In the genomic region with DNA sequence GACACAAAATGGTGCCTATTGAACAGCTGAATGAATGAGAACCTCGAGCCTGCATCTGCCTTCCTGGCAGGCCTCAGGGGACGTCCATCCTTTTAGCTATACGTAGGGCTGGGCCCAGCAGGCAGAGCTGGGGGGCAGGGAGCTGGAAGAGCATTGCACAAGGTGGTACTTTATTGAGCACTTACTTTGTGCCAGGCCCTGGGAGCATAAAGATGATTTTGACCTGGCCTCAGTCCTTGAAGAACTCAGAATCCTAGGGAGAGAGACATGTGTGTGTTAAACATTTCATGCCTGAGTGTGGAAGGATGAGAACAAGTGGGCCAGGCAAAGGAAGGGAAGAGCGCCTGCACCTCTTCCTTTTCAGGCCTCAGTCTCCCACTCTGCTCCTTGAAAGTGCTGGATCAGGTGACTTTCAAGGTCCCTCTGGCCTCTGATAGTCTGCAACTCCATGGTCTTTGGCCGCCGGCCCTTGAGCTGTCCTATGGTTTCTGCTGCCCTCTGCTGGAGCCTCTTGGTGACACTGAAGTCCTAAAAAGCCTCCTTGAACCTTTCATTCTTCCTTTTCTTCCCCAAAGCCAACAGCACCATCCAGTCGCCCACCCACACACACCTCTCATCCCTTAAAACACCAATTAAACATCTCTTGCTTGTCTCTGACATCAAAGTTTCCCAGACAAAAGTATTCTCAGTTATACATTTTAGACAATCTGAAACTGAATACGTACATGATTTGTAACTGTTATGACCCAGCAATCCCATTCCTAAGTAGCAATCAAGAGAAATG, we compare ENCODE assay signal across 9 cellular contexts. TPM values are rescaled to one million over a fixed set of nuclear protein-coding genes. Genes with fewer than 3 reads are reported as not detected.
A peak's percentile ranks its signal among the peaks of the same experiment; 100 is the strongest.
DNase-seq lines count a peak whose midpoint lies in the region; ATAC-seq, FAIRE-seq and TF ChIP-seq lines count a peak whose summit lies in the region.
"Had no signal": no experiment of that assay in that cellular context is flagged by ENCODE, and none has a peak within 500 bp of the region (broad histone marks: within the 10 kb centered on the region; RNA-seq: fewer than 3 reads in every experiment).

No MANE protein-coding gene starts in this region.

- H3K27ac Mint-ChIP-seq in activated T-helper 2 cell treated with anti-CD3 and anti-CD28 coated beads, Interferon-gamma antibody, Interleukin-2, Interleukin-4, amounts not matched to agents 10 μg/mL and 5 μg/mL and 100 μg/mL, durations not matched to agents 14 hours and 24 hours and 36 hours: no peak overlapping the region

- no peaks in the 10 kb centered on the region for H4K20me1 ChIP-seq in Loucy (ENCODE audit: insufficient read depth, low read length, poor library complexity, severe bottlenecking)

- peak overlapping the region; percentile 80 for H2AFZ ChIP-seq in Loucy (ENCODE audit: low read length)

- 34 to 39% methylated on average over 7 to 8 of the region's 8 CpGs for WGBS in gastroesophageal sphincter (ENCODE audit: low coverage in 1 of 2), 2 donors
- WGBS in pancreas, 2 donors: 46 to 47% methylated on average over 8 of the region's 8 CpGs

- H3F3A ChIP-seq in Loucy (ENCODE audit: low read depth): no peaks in the 10 kb centered on the region

- H3K36me3 ChIP-seq in Loucy (ENCODE audit: insufficient read depth, low read length): no peaks in the 10 kb centered on the region
- H3K36me3 ChIP-seq in gastroesophageal sphincter: no peaks in the 10 kb centered on the region
- H3K36me3 ChIP-seq in pancreas: no peaks in the 10 kb centered on the region

- H3K79me2 ChIP-seq in Loucy (ENCODE audit: insufficient read depth, low read length): no peaks in the 10 kb centered on the region

- no peak for FAIRE-seq in pancreas (lab: Jason Lieb, UNC)
- FAIRE-seq: colon had no signal

- peaks cover 24% of the 10 kb centered on the region for H3K27me3 Mint-ChIP-seq in activated T-helper 2 cell treated with anti-CD3 and anti-CD28 coated beads, Interferon-gamma antibody, Interleukin-2, Interleukin-4, amounts not matched to agents 10 μg/mL and 5 μg/mL and 100 μg/mL, durations not matched to agents 14 hours and 24 hours and 36 hours (ENCODE audit: low read depth)

- H3K4me3 Mint-ChIP-seq in activated T-helper 2 cell treated with anti-CD3 and anti-CD28 coated beads, Interferon-gamma antibody, Interleukin-2, Interleukin-4, amounts not matched to agents 10 μg/mL and 5 μg/mL and 100 μg/mL, durations not matched to agents 14 hours and 24 hours and 36 hours (ENCODE audit: low read depth): no peak overlapping the region

- intact Hi-C loops in activated T-helper 2 cell treated with anti-CD3 and anti-CD28 coated beads, Interferon-gamma antibody, Interleukin-2, Interleukin-4, amounts not matched to agents 10 μg/mL and 5 μg/mL and 100 μg/mL, durations not matched to agents 14 hours and 24 hours and 36 hours (cut with micrococcal nuclease): loop anchor here (1.0 to 10.0 kb wide), 5 partner anchors 20 to 205 kb away; partner anchors contain the start of genes ISG20L2 and METTL25B
- intact Hi-C loops in pancreas (cut with DNase I): no loop called here

- TF ChIP-seq EP300 in gastroesophageal sphincter (IDR thresholded peaks at IDR 0.05): no peak

- H3K4me3 ChIP-seq in Loucy (ENCODE audit: low read length, poor library complexity, severe bottlenecking) (no peak overlapping the region), gastroesophageal sphincter (no peak overlapping the region), pancreas (no peak overlapping the region)

- H3K9me2 ChIP-seq in Loucy (replicated peaks; ENCODE audit: low read depth, low read length): no peaks in the 10 kb centered on the region

- DNase-seq in EH (ENCODE audit: low read depth): peak; percentile 78
- DNase-seq in RPMI8226: peak; percentile 85
- peak; percentile 36 for DNase-seq in activated T-helper 2 cell treated with anti-CD3 and anti-CD28 coated beads, Interferon-gamma antibody, Interleukin-2, Interleukin-4, amounts not matched to agents 10 μg/mL and 5 μg/mL and 100 μg/mL, durations not matched to agents 14 hours and 24 hours and 36 hours (ENCODE audit: low spot score)
- DNase-seq in pancreas: peak; percentile 65 to 86 (median 80)
- peak; percentile 80 for DNase-seq in ureter (ENCODE audit: low spot score)

- H3K27ac ChIP-seq in gastroesophageal sphincter: no peak overlapping the region
- no peak overlapping the region for H3K27ac ChIP-seq in pancreas

- peak; percentile 93 for TF ChIP-seq CTCF in Loucy (conservative IDR thresholded peaks at IDR 0.05; ENCODE audit: low read length)
- TF ChIP-seq CTCF in gastroesophageal sphincter (IDR thresholded peaks at IDR 0.05): peak in 3 of 4 experiments; percentile 60 to 81 (median 63)
- TF ChIP-seq CTCF in pancreas (IDR thresholded peaks at IDR 0.05): peak; percentile 56 to 71 (median 64)

- no peaks in the 10 kb centered on the region for H3K9me3 Mint-ChIP-seq in activated T-helper 2 cell treated with anti-CD3 and anti-CD28 coated beads, Interferon-gamma antibody, Interleukin-2, Interleukin-4, amounts not matched to agents 10 μg/mL and 5 μg/mL and 100 μg/mL, durations not matched to agents 14 hours and 24 hours and 36 hours

- TF ChIP-seq POLR2A in gastroesophageal sphincter (IDR thresholded peaks at IDR 0.05): no peak

- H3K4me1 ChIP-seq in Loucy (ENCODE audit: insufficient read depth, low read length, poor library complexity, severe bottlenecking): no peaks in the 10 kb centered on the region
- H3K4me1 ChIP-seq in gastroesophageal sphincter: peaks cover 0 to 32% (median 10%) of the 10 kb centered on the region in 3 donors
- H3K4me1 ChIP-seq in pancreas: no peaks in the 10 kb centered on the region

- no peak overlapping the region for H3K4me2 ChIP-seq in Loucy (ENCODE audit: low read depth, low read length, poor library complexity, severe bottlenecking)

- H3K27me3 ChIP-seq in Loucy (ENCODE audit: insufficient read depth, low read length, poor library complexity, severe bottlenecking) (no peaks in the 10 kb centered on the region), gastroesophageal sphincter (peaks cover 54% of the 10 kb centered on the region), pancreas (peaks cover 0 to 3% (median 0%) of the 10 kb centered on the region in 4 donors)

- peak; percentile 35 for ATAC-seq in gastroesophageal sphincter
- ATAC-seq in pancreas: peak; percentile 62 to 82 (median 77)
- no peak for ATAC-seq in GM19455 (IDR thresholded peaks at IDR 0.05; ENCODE audit: unreplicated experiment)

- no peaks in the 10 kb centered on the region for H3K9me3 ChIP-seq in Loucy (ENCODE audit: insufficient read depth, low read depth, low read length)
- no peaks in the 10 kb centered on the region for H3K9me3 ChIP-seq in gastroesophageal sphincter
- no peaks in the 10 kb centered on the region for H3K9me3 ChIP-seq in pancreas

- peaks cover 11% of the 10 kb centered on the region for H3K4me1 Mint-ChIP-seq in activated T-helper 2 cell treated with anti-CD3 and anti-CD28 coated beads, Interferon-gamma antibody, Interleukin-2, Interleukin-4, amounts not matched to agents 10 μg/mL and 5 μg/mL and 100 μg/mL, durations not matched to agents 14 hours and 24 hours and 36 hours (ENCODE audit: low read depth)

- H3K36me3 Mint-ChIP-seq in activated T-helper 2 cell treated with anti-CD3 and anti-CD28 coated beads, Interferon-gamma antibody, Interleukin-2, Interleukin-4, amounts not matched to agents 10 μg/mL and 5 μg/mL and 100 μg/mL, durations not matched to agents 14 hours and 24 hours and 36 hours (ENCODE audit: low read depth): peaks cover 3% of the 10 kb centered on the region

- no peak overlapping the region for H3K9ac ChIP-seq in Loucy (ENCODE audit: low read depth, low read length, poor library complexity, severe bottlenecking)

RNA-seq across cellular contexts. Expression of gene PEAR1, which starts 3.5 kb away (rescaled TPM):
- total RNA-seq in activated T-helper 2 cell treated with anti-CD3 and anti-CD28 coated beads, Interferon-gamma antibody, Interleukin-2, Interleukin-4, amounts not matched to agents 10 μg/mL and 5 μg/mL and 100 μg/mL, durations not matched to agents 14 hours and 24 hours and 36 hours: 0.55 and 0.80 TPM in 2 replicates
- 10 to 100 TPM in 2 of 4 donors, 1 to 10 TPM in 2; 7.0 to 10.7 (median 9.1) TPM for total RNA-seq in gastroesophageal sphincter
- 1 to 10 TPM; 1.7 to 5.6 (median 2.8) TPM for total RNA-seq in pancreas
- polyA plus RNA-seq in pancreas: 1 to 10 TPM; 6.6 to 7.1 TPM
- total RNA-seq in ureter: 10.0 TPM

RNA-seq across cellular contexts. Expression of gene NTRK1, which starts 29.3 kb away (rescaled TPM):
- total RNA-seq in activated T-helper 2 cell treated with anti-CD3 and anti-CD28 coated beads, Interferon-gamma antibody, Interleukin-2, Interleukin-4, amounts not matched to agents 10 μg/mL and 5 μg/mL and 100 μg/mL, durations not matched to agents 14 hours and 24 hours and 36 hours: 252 and 253 TPM in 2 replicates
- total RNA-seq in gastroesophageal sphincter (1 to 10 TPM in 2 of 4 donors, under 1 TPM in 2; 0.23 to 4.4 (median 0.72) TPM), pancreas (under 1 TPM; 0.20 to 0.79 (median 0.35) TPM), ureter (1.7 TPM)
- polyA plus RNA-seq in pancreas: 1 to 10 TPM in 1 of 2 donors, under 1 TPM in 1; 0.99 to 1.1 TPM

RNA-seq across cellular contexts. Expression of gene LRRC71, which starts 30.4 kb away (rescaled TPM):
- total RNA-seq in activated T-helper 2 cell treated with anti-CD3 and anti-CD28 coated beads, Interferon-gamma antibody, Interleukin-2, Interleukin-4, amounts not matched to agents 10 μg/mL and 5 μg/mL and 100 μg/mL, durations not matched to agents 14 hours and 24 hours and 36 hours: not detected in 2 replicates
- total RNA-seq in gastroesophageal sphincter (under 1 TPM in 1 of 4 donors, not detected in 3; 0.40 TPM), pancreas (not detected), ureter (not detected)
- polyA plus RNA-seq in pancreas: under 1 TPM; 0.30 to 0.59 TPM

RNA-seq across cellular contexts. Expression of gene INSRR, which starts 31.1 kb away (rescaled TPM):
- 1.1 and 1.4 TPM in 2 replicates for total RNA-seq in activated T-helper 2 cell treated with anti-CD3 and anti-CD28 coated beads, Interferon-gamma antibody, Interleukin-2, Interleukin-4, amounts not matched to agents 10 μg/mL and 5 μg/mL and 100 μg/mL, durations not matched to agents 14 hours and 24 hours and 36 hours
- under 1 TPM in 1 of 4 donors, not detected in 3; under 0.01 TPM for total RNA-seq in gastroesophageal sphincter
- total RNA-seq in pancreas: under 1 TPM; 0.03 to 0.47 (median 0.09) TPM
- polyA plus RNA-seq in pancreas: under 1 TPM; 0.94 to 0.99 TPM
- total RNA-seq in ureter: 0.13 TPM

Comparison
In these comparisons a context has a peak if more than half of its experiments do, and no peak if none do; other contexts are left out.
1. RNA of gene NTRK1, which starts 29.3 kb away (total RNA-seq): 252 to 253 TPM in activated T-helper 2 cell treated with anti-CD3 and anti-CD28 coated beads, Interferon-gamma antibody, Interleukin-2, Interleukin-4, amounts not matched to agents 10 μg/mL and 5 μg/mL and 100 μg/mL, durations not matched to agents 14 hours and 24 hours and 36 hours; 1.7 TPM in ureter (single experiment), 0.23 to 4.4 TPM in gastroesophageal sphincter and 0.20 to 0.79 TPM in pancreas; every median in the first group is over 10 times any median in the second.
2. Peak in every context shown above with its lines, with median percentiles within 50 percentile points of each other: DNase-seq and CTCF ChIP-seq.